Comparison of ENCODE assay signal across 22 cellular contexts in genomic region chr3:138010273-138010590, GRCh38. TPM values are rescaled to one million over a fixed set of nuclear protein-coding genes. Genes with fewer than 3 reads are reported as not detected.
DNase-seq lines count a peak whose midpoint lies in the region; ATAC-seq, FAIRE-seq and TF ChIP-seq lines count a peak whose summit lies in the region.
"Had no signal": no experiment of that assay in that cellular context is flagged by ENCODE, and none has a peak within 500 bp of the region (broad histone marks: within the 10 kb centered on the region; RNA-seq: fewer than 3 reads in every experiment).

No MANE protein-coding gene starts in this region.

- no peak overlapping the region for H2AK5ac ChIP-seq in neuronal stem cell (ENCODE audit: low read depth, low read length)

- no peaks in the 10 kb centered on the region for H3K79me1 ChIP-seq in neuronal stem cell (ENCODE audit: low read depth, low read length)

- no peaks in the 10 kb centered on the region for H3K36me3 ChIP-seq in K562 (ENCODE audit: control insufficient read depth, insufficient read depth, low read length)
- no peaks in the 10 kb centered on the region for H3K36me3 ChIP-seq in left lung
- H3K36me3 ChIP-seq in neuronal stem cell (replicated peaks in 1 of 2; ENCODE audit: control insufficient read depth in 2 of 2, insufficient read depth in 2 of 2, low read length in 2 of 2): no peaks in the 10 kb centered on the region
- no peaks in the 10 kb centered on the region for H3K36me3 ChIP-seq in upper lobe of left lung
- H3K36me3 ChIP-seq in HAP-1 (replicated peaks): no peaks in the 10 kb centered on the region
- H3K36me3 ChIP-seq: BE2C had no signal

- H3K4me2 ChIP-seq in K562 (ENCODE audit: insufficient read depth, low read length) (no peak overlapping the region), neuronal stem cell (ENCODE audit: insufficient read depth, low read length, poor library complexity, severe bottlenecking) (no peak overlapping the region)

- TF ChIP-seq CTCF in K562 (IDR thresholded peaks at IDR 0.05 in 2 of 3, conservative IDR thresholded peaks at IDR 0.05 in 1 of 3; ENCODE audit: insufficient read depth in 2 of 3, low read depth in 1 of 3, low read length in 3 of 3) (no peak), left lung (IDR thresholded peaks at IDR 0.05) (no peak), upper lobe of left lung (IDR thresholded peaks at IDR 0.05) (no peak)

- no peak overlapping the region for H3K4ac ChIP-seq in neuronal stem cell (ENCODE audit: low read length)

- no peaks in the 10 kb centered on the region for H3K36me3 Mint-ChIP-seq in activated CD8-positive, alpha-beta memory T cell treated with anti-CD3 and anti-CD28 coated beads, Interleukin-2, amount 10 ng/mL, durations not matched to agents 7 days and 5 days
- H3K36me3 Mint-ChIP-seq: CD4-positive, CD25-positive, alpha-beta regulatory T cell; CD8-positive, alpha-beta memory T cell had no signal

- H3K18ac ChIP-seq in neuronal stem cell (ENCODE audit: low read length): peak overlapping the region; percentile 39

- no peak overlapping the region for H2BK120ac ChIP-seq in neuronal stem cell (ENCODE audit: low read depth, low read length)

- H3K27ac ChIP-seq in K562 (ENCODE audit: extremely low read depth, low read depth, low read length): no peak overlapping the region
- peak overlapping the region; percentile 24 to 80 for H3K27ac ChIP-seq in left lung
- no peak overlapping the region for H3K27ac ChIP-seq in neuronal stem cell (replicated peaks; ENCODE audit: low read length)
- H3K27ac ChIP-seq in upper lobe of left lung: peak overlapping the region; percentile 69 to 90 (median 74)
- H3K27ac ChIP-seq: HL-60 had no signal

- no peak for TF ChIP-seq RAD21 in K562 (CRISPR knock-in tag; conservative IDR thresholded peaks at IDR 0.05 in 1 of 2, IDR thresholded peaks at IDR 0.05 in 1 of 2)

- no peak overlapping the region for H3K14ac ChIP-seq in neuronal stem cell (ENCODE audit: low read length)

- intact Hi-C loops in K562 (cut with micrococcal nuclease): no loop called here
- intact Hi-C loops in left lung (cut with DNase I): no loop called here

- H3K9me1 ChIP-seq in K562 (ENCODE audit: control insufficient read depth, insufficient read depth, low read length): no peaks in the 10 kb centered on the region

- H2BK12ac ChIP-seq in neuronal stem cell (ENCODE audit: low read length): no peak overlapping the region

- peaks cover 0 to 8% of the 10 kb centered on the region in 2 experiments; a peak in 2 of 5 replicates for H3K4me1 ChIP-seq in K562 (replicated peaks in 1 of 2; ENCODE audit: control insufficient read depth in 2 of 2, insufficient read depth in 2 of 2, low read length in 2 of 2)
- H3K4me1 ChIP-seq in left lung: no peaks in the 10 kb centered on the region
- H3K4me1 ChIP-seq in neuronal stem cell (ENCODE audit: control insufficient read depth in 2 of 2, insufficient read depth in 1 of 2, low read depth in 1 of 2, low read length in 2 of 2): peaks cover 0 to 3% of the 10 kb centered on the region in 2 donors
- H3K4me1 ChIP-seq in upper lobe of left lung: peaks cover 0 to 6% (median 2%) of the 10 kb centered on the region in 4 donors
- H3K4me1 ChIP-seq in HAP-1: no peaks in the 10 kb centered on the region
- H3K4me1 ChIP-seq: BE2C had no signal

- H4K20me1 ChIP-seq in K562 (replicated peaks; ENCODE audit: control insufficient read depth, insufficient read depth, low read length): no peaks in the 10 kb centered on the region

- peaks cover 35% of the 10 kb centered on the region for H3K27me3 Mint-ChIP-seq in activated CD8-positive, alpha-beta memory T cell treated with anti-CD3 and anti-CD28 coated beads, Interleukin-2, amount 10 ng/mL, durations not matched to agents 7 days and 5 days

- CTCF ChIA-PET in K562 (lab: Yijun Ruan, JAX; ENCODE audit: low intra/inter-chr PET ratio): no interaction called here
- CTCF ChIA-PET in activated CD8-positive, alpha-beta memory T cell treated with anti-CD3 and anti-CD28 coated beads, Interleukin-2, amount 10 ng/mL, durations not matched to agents 7 days and 5 days (lab: Charles Lee): no interaction called here

- ATAC-seq in K562 (no peak), left lung (no peak), upper lobe of left lung (ENCODE audit: low FRiP score in 2 of 2) (peak in 1 of 2 donors; percentile 47), GM21737 (IDR thresholded peaks at IDR 0.05; ENCODE audit: unreplicated experiment) (no peak)
- ATAC-seq in activated CD8-positive, alpha-beta memory T cell treated with anti-CD3 and anti-CD28 coated beads, Interleukin-2, amount 10 ng/mL, durations not matched to agents 7 days and 5 days: no peak

- no peak overlapping the region for H3K27ac Mint-ChIP-seq in activated CD8-positive, alpha-beta memory T cell treated with anti-CD3 and anti-CD28 coated beads, Interleukin-2, amount 10 ng/mL, durations not matched to agents 7 days and 5 days
- H3K27ac Mint-ChIP-seq: CD4-positive, CD25-positive, alpha-beta regulatory T cell; CD8-positive, alpha-beta memory T cell; H9 had no signal

- H3K4me3 ChIP-seq in K562: no peak overlapping the region
- H3K4me3 ChIP-seq in left lung: peak overlapping the region; percentile 10 to 27
- no peak overlapping the region for H3K4me3 ChIP-seq in neuronal stem cell (ENCODE audit: low read length in 2 of 2)
- peak overlapping the region in 3 of 4 donors; percentile 24 to 44 (median 44) for H3K4me3 ChIP-seq in upper lobe of left lung
- no peak overlapping the region for H3K4me3 ChIP-seq in HAP-1

- H2BK5ac ChIP-seq in neuronal stem cell (ENCODE audit: low read length): no peak overlapping the region

- BruUV-seq in K562 (replicated peaks; lab: Mats Ljungman, UMichigan): no TSS peak

- no peak for TF ChIP-seq EP300 in K562 (IDR thresholded peaks at IDR 0.05; ENCODE audit: low read length)
- TF ChIP-seq EP300 in upper lobe of left lung (IDR thresholded peaks at IDR 0.05): no peak

- no peaks in the 10 kb centered on the region for H3K4me1 Mint-ChIP-seq in activated CD8-positive, alpha-beta memory T cell treated with anti-CD3 and anti-CD28 coated beads, Interleukin-2, amount 10 ng/mL, durations not matched to agents 7 days and 5 days
- H3K4me1 Mint-ChIP-seq: CD4-positive, CD25-positive, alpha-beta regulatory T cell; CD8-positive, alpha-beta memory T cell; H9 had no signal

- H3K9me3 Mint-ChIP-seq in activated CD8-positive, alpha-beta memory T cell treated with anti-CD3 and anti-CD28 coated beads, Interleukin-2, amount 10 ng/mL, durations not matched to agents 7 days and 5 days (ENCODE audit: low read depth): no peaks in the 10 kb centered on the region
- H3K9me3 Mint-ChIP-seq: CD8-positive, alpha-beta memory T cell; H9 had no signal

- H2BK15ac ChIP-seq in neuronal stem cell (ENCODE audit: low read length): peak overlapping the region; percentile 6

- H3K9me3 ChIP-seq in K562 (replicated peaks; ENCODE audit: control insufficient read depth, insufficient read depth, low read depth, low read length) (no peaks in the 10 kb centered on the region), left lung (no peaks in the 10 kb centered on the region), neuronal stem cell (replicated peaks in 1 of 2; ENCODE audit: control insufficient read depth in 2 of 2, insufficient read depth in 1 of 2, low read depth in 1 of 2, low read length in 2 of 2) (no peaks in the 10 kb centered on the region), upper lobe of left lung (no peaks in the 10 kb centered on the region), HAP-1 (no peaks in the 10 kb centered on the region)
- H3K9me3 ChIP-seq: BE2C had no signal

- FAIRE-seq in K562 (lab: Jason Lieb, UNC): no peak
- FAIRE-seq: A204.1, GM12891, GM18507, H1 had no signal

- DNase-seq in K562 (ENCODE audit: extremely low read depth in 1 of 4, low spot score in 3 of 4) (no peak), left lung (no peak), neuronal stem cell (ENCODE audit: low spot score) (no peak), upper lobe of left lung (no peak), HAP-1 (ENCODE audit: low spot score in 2 of 2) (no peak)
- DNase-seq in activated CD8-positive, alpha-beta memory T cell treated with anti-CD3 and anti-CD28 coated beads, Interleukin-2, amount 10 ng/mL, durations not matched to agents 7 days and 5 days: no peak
- DNase-seq: ACHN; BE2C; C1 segment of cervical spinal cord; CD4-positive, CD25-positive, alpha-beta regulatory T cell; CD8-positive, alpha-beta memory T cell; COR-L47; DMS 273 treated with DMSO at 0.1 percent for 48 hours; DMS53 had no signal

- H2AFZ ChIP-seq in K562 (ENCODE audit: low read depth, low read length) (no peak overlapping the region), neuronal stem cell (ENCODE audit: low read length) (no peak overlapping the region)

- POLR2A ChIA-PET in K562 (lab: Yijun Ruan, JAX): interaction anchor here (0.7 kb wide), 2 partner anchors 22 to 1022 kb away, joined by 3 read pairs; no protein-coding TSS in a partner anchor

- WGBS in K562 (ENCODE audit: insufficient coverage, low coverage, missing lambda C conversion rate): 6% methylated on average over 14 of the region's 14 CpGs
- no CpG with 5 or more reads among the region's 14 CpGs for WGBS in neuronal stem cell (ENCODE audit: extremely low coverage in 2 of 2, insufficient read length in 2 of 2, insufficient replicate concordance in 1 of 2), 2 donors
- 92 to 96% methylated on average over 4 to 14 of the region's 14 CpGs for WGBS in upper lobe of left lung, 2 donors

- H4K91ac ChIP-seq in neuronal stem cell (ENCODE audit: low read depth, low read length, poor library complexity): no peak overlapping the region

- H3K4me3 Mint-ChIP-seq in activated CD8-positive, alpha-beta memory T cell treated with anti-CD3 and anti-CD28 coated beads, Interleukin-2, amount 10 ng/mL, durations not matched to agents 7 days and 5 days: no peak overlapping the region
- H3K4me3 Mint-ChIP-seq: CD4-positive, CD25-positive, alpha-beta regulatory T cell; CD8-positive, alpha-beta memory T cell; H9 had no signal

- no peaks in the 10 kb centered on the region for H3K79me2 ChIP-seq in K562 (ENCODE audit: control insufficient read depth, insufficient read depth, low read length)

- no peak overlapping the region for H4K8ac ChIP-seq in neuronal stem cell (ENCODE audit: low read depth, low read length)

- in situ Hi-C loops in K562 (cut with MboI): no loop called here
- in situ Hi-C loops in HAP-1 (cut with MboI; ENCODE audit: low sequenced_read_pairs): no loop called here

- H3K23ac ChIP-seq in neuronal stem cell (ENCODE audit: low read depth, low read length, poor library complexity): peak overlapping the region; percentile 59

- TF ChIP-seq POLR2A in K562 (conservative IDR thresholded peaks at IDR 0.05) (no peak), upper lobe of left lung (IDR thresholded peaks at IDR 0.05) (peak in 1 of 4 donors; percentile 57)

- H3K27me3 ChIP-seq in K562 (ENCODE audit: control insufficient read depth in 2 of 2, insufficient read depth in 2 of 2, low read length in 2 of 2): no peaks in the 10 kb centered on the region; a peak in 1 of 5 replicates
- no peaks in the 10 kb centered on the region for H3K27me3 ChIP-seq in left lung
- H3K27me3 ChIP-seq in neuronal stem cell (ENCODE audit: control insufficient read depth in 3 of 3, insufficient read depth in 3 of 3, low read depth in 1 of 3, low read length in 3 of 3): no peaks in the 10 kb centered on the region
- H3K27me3 ChIP-seq in upper lobe of left lung: no peaks in the 10 kb centered on the region
- no peaks in the 10 kb centered on the region for H3K27me3 ChIP-seq in HAP-1 (ENCODE audit: low read depth)
- H3K27me3 ChIP-seq: BE2C had no signal

- H3K9ac ChIP-seq in K562 (ENCODE audit: insufficient read depth in 1 of 2, low read depth in 2 of 2, low read length in 2 of 2) (no peak overlapping the region), neuronal stem cell (ENCODE audit: low read depth, low read length, poor library complexity) (no peak overlapping the region)

RNA-seq across cellular contexts. Expression of gene CLDN18, which starts 0.3 kb away (rescaled TPM):
- not detected in 2 replicates for total RNA-seq in K562 (2011; cell fraction: chromatin; rRNA removed; ENCODE audit: low replicate concordance)
- not detected in 2 replicates for total RNA-seq in K562 (2011; cell fraction: nucleolus; rRNA removed)
- not detected in 2 replicates for total RNA-seq in K562 (2011; cell fraction: nucleoplasm; rRNA removed)
- total RNA-seq in K562 (2014; rRNA removed) (0.04 TPM in 1 of 2 replicates, not detected in the other), K562 (2014; rRNA removed; fragmentation: Illumina TruSeq; extraction: Trizol) (not detected in 2 replicates), K562 (2015; rRNA removed; fragmentation: Illumina TruSeq; extraction: Trizol) (not detected in 2 replicates), K562 (2021) (0.11 TPM in 2 replicates), left lung (100 to 1,000 TPM in 1 of 2 donors, 10 to 100 TPM in 1; 66.8 to 354 TPM), upper lobe of left lung (100 to 1,000 TPM; 134 to 673 (median 360) TPM)
- polyA plus RNA-seq in K562 (2011; rRNA removed) (not detected in 2 replicates), K562 (2014; fragmentation: Illumina TruSeq; extraction: Trizol) (not detected in 2 replicates), K562 (2014; fragmentation: Nextera tagmentation; extraction: Ambion mirVana) (not detected), K562 (2014; rRNA removed) (not detected in 2 replicates)
- polyA plus RNA-seq in K562 (2011; cell fraction: cytosol; rRNA removed): not detected in 2 replicates
- polyA plus RNA-seq in K562 (2011; cell fraction: nucleus; rRNA removed): not detected in 2 replicates
- polyA plus RNA-seq in K562 (2012): not detected in 2 replicates
- polyA minus RNA-seq in K562 (2011; rRNA and poly(A)+ RNA removed): not detected in 2 replicates
- polyA minus RNA-seq in K562 (2011; cell fraction: cytosol; rRNA and poly(A)+ RNA removed): not detected in 2 replicates
- not detected in 2 replicates for polyA minus RNA-seq in K562 (2011; cell fraction: nucleus; rRNA and poly(A)+ RNA removed)
- not detected for polyA plus RNA-seq in neuronal stem cell (2013, experiment 1 of 2)
- not detected for polyA plus RNA-seq in neuronal stem cell (2013, experiment 2 of 2)
- not detected for total RNA-seq in activated CD8-positive, alpha-beta memory T cell treated with anti-CD3 and anti-CD28 coated beads, Interleukin-2, amount 10 ng/mL, durations not matched to agents 7 days and 5 days
- total RNA-seq: CD4-positive, CD25-positive, alpha-beta regulatory T cell; CD8-positive, alpha-beta memory T cell; H1; H9; HT1080 had no signal
- polyA plus RNA-seq: CD4-positive, CD25-positive, alpha-beta regulatory T cell; CD8-positive, alpha-beta memory T cell; H1 had no signal

Comparison
In these comparisons a context has a peak if more than half of its experiments do, and no peak if none do; other contexts are left out.
1. H3K27ac ChIP-seq: peak in left lung (2 of 2) and upper lobe of left lung (4 of 4); none in K562 (single experiment) and neuronal stem cell (single experiment).
2. H3K4me3 ChIP-seq: peak in left lung (2 of 2) and upper lobe of left lung (3 of 4); none in K562 (single experiment), neuronal stem cell (0 of 2) and HAP-1 (single experiment).
3. RNA of gene CLDN18, which starts 0.3 kb away (total RNA-seq): 134 to 673 TPM in upper lobe of left lung and 66.8 to 354 TPM in left lung; 0.04 to 0.11 TPM in K562 and not detected in activated CD8-positive, alpha-beta memory T cell treated with anti-CD3 and anti-CD28 coated beads, Interleukin-2, amount 10 ng/mL, durations not matched to agents 7 days and 5 days; every median in the first group is over 10 times any median in the second.